ENCODE assay signal across 20 cellular contexts in the genomic region with DNA sequence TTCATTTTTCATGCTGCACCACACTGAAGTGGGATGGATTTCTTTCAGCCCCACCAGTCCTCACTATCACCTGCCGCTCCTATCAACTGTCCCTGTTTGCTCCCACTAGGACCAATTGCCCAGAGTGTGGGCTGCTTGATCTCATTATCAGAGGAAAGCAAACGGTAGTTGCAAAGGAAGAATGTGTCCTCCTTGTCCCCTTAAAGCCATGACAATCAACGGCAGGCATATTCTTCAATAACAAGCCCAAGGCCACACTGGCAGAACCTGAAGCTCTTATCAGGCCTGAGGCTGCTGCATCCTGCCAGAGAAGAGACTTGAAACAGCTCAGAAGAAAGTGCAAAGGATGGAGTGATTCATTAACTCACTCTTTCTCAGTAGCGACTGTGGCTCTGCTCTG.
"Had no signal": no experiment of that assay in that cellular context is flagged by ENCODE, and none has a peak within 500 bp of the region (broad histone marks: within the 10 kb centered on the region; RNA-seq: fewer than 3 reads in every experiment).

No MANE protein-coding gene starts in this region.

- H3K9me3 ChIP-seq: ascending aorta, colonic mucosa, heart right ventricle, right lobe of liver, stomach had no signal

- H3K27me3 Mint-ChIP-seq: activated CD4-positive, alpha-beta T cell treated with anti-CD3 and anti-CD28 coated beads, Interleukin-2, amount 10 ng/mL, durations not matched to agents 7 days and 5 days; activated naive CD4-positive, alpha-beta T cell treated with anti-CD3 and anti-CD28 coated beads, Interleukin-2, amount 50 U/mL, for 24 hours had no signal

- H3K4me1 ChIP-seq: ascending aorta, colonic mucosa, heart right ventricle had no signal

- H3K4me1 Mint-ChIP-seq: activated CD4-positive, alpha-beta T cell treated with anti-CD3 and anti-CD28 coated beads, Interleukin-2, amount 10 ng/mL, durations not matched to agents 7 days and 5 days; central memory CD8-positive, alpha-beta T cell; stimulated activated effector memory CD8-positive, alpha-beta T cell treated with anti-CD3 and anti-CD28 coated beads, Interleukin-12 subunit alpha, Interleukin-12 subunit beta, amount 100 ng/mL, for 72 hours had no signal

- H3K36me3 ChIP-seq: ascending aorta, colonic mucosa, heart right ventricle, right lobe of liver, stomach had no signal

- H3K9me3 Mint-ChIP-seq: activated CD4-positive, alpha-beta T cell treated with anti-CD3 and anti-CD28 coated beads, Interleukin-2, amount 10 ng/mL, durations not matched to agents 7 days and 5 days; activated naive CD4-positive, alpha-beta T cell treated with anti-CD3 and anti-CD28 coated beads, Interleukin-2, amount 50 U/mL, for 24 hours; central memory CD8-positive, alpha-beta T cell; mesothelial cell of epicardium; natural killer cell treated with Interleukin-12 subunit alpha and Interleukin-12 subunit beta and Interleukin-15 and Interleukin-18, amount 100 ng/mL, for 72 hours; stimulated activated effector memory CD8-positive, alpha-beta T cell treated with anti-CD3 and anti-CD28 coated beads, Interleukin-12 subunit alpha, Interleukin-12 subunit beta, amount 100 ng/mL, for 72 hours; type B pancreatic cell had no signal

- H3K4me3 Mint-ChIP-seq: activated CD4-positive, alpha-beta T cell treated with anti-CD3 and anti-CD28 coated beads, Interleukin-2, amount 10 ng/mL, durations not matched to agents 7 days and 5 days; activated naive CD4-positive, alpha-beta T cell treated with anti-CD3 and anti-CD28 coated beads, Interleukin-2, amount 50 U/mL, for 24 hours; central memory CD8-positive, alpha-beta T cell; mesothelial cell of epicardium; natural killer cell treated with Interleukin-12 subunit alpha and Interleukin-12 subunit beta and Interleukin-15 and Interleukin-18, amount 100 ng/mL, for 72 hours; stimulated activated effector memory CD8-positive, alpha-beta T cell treated with anti-CD3 and anti-CD28 coated beads, Interleukin-12 subunit alpha, Interleukin-12 subunit beta, amount 100 ng/mL, for 72 hours; type B pancreatic cell had no signal

- H3K27ac ChIP-seq: ascending aorta, colonic mucosa, heart right ventricle, right lobe of liver, stomach had no signal

- DNase-seq: activated CD4-positive, alpha-beta T cell treated with anti-CD3 and anti-CD28 coated beads, Interleukin-2, amount 10 ng/mL, durations not matched to agents 7 days and 5 days; activated CD8-positive, alpha-beta memory T cell treated with anti-CD3 and anti-CD28 coated beads for 24 hours; activated CD8-positive, alpha-beta memory T cell treated with anti-CD3 and anti-CD28 coated beads, Interleukin-2, amount 50 U/mL, for 48 hours; activated effector memory CD4-positive, alpha-beta T cell treated with anti-CD3 and anti-CD28 coated beads, Interleukin-2, amount 50 U/mL, for 16 hours; activated T-cell treated with anti-CD3 and anti-CD28 coated beads, Interleukin-2, amount 50 U/mL, for 48 hours; colonic mucosa; erythroblast; heart right ventricle; right lobe of liver; small intestine; stimulated activated CD4-positive, alpha-beta T cell treated with anti-CD3 and anti-CD28 coated beads, Interleukin-4, amount 100 ng/mL, for 1 hour; stomach had no signal

- H3K27me3 ChIP-seq: ascending aorta, colonic mucosa, heart right ventricle, right lobe of liver, stomach had no signal

- H3K27ac Mint-ChIP-seq: activated CD4-positive, alpha-beta T cell treated with anti-CD3 and anti-CD28 coated beads, Interleukin-2, amount 10 ng/mL, durations not matched to agents 7 days and 5 days; activated naive CD4-positive, alpha-beta T cell treated with anti-CD3 and anti-CD28 coated beads, Interleukin-2, amount 50 U/mL, for 24 hours; mesothelial cell of epicardium; natural killer cell treated with Interleukin-12 subunit alpha and Interleukin-12 subunit beta and Interleukin-15 and Interleukin-18, amount 100 ng/mL, for 72 hours; stimulated activated effector memory CD8-positive, alpha-beta T cell treated with anti-CD3 and anti-CD28 coated beads, Interleukin-12 subunit alpha, Interleukin-12 subunit beta, amount 100 ng/mL, for 72 hours; type B pancreatic cell had no signal

- H3K36me3 Mint-ChIP-seq: activated naive CD4-positive, alpha-beta T cell treated with anti-CD3 and anti-CD28 coated beads, Interleukin-2, amount 50 U/mL, for 24 hours; mesothelial cell of epicardium; natural killer cell treated with Interleukin-12 subunit alpha and Interleukin-12 subunit beta and Interleukin-15 and Interleukin-18, amount 100 ng/mL, for 72 hours; stimulated activated effector memory CD8-positive, alpha-beta T cell treated with anti-CD3 and anti-CD28 coated beads, Interleukin-12 subunit alpha, Interleukin-12 subunit beta, amount 100 ng/mL, for 72 hours; type B pancreatic cell had no signal

- H3K4me3 ChIP-seq: ascending aorta, colonic mucosa, heart right ventricle, lung, right lobe of liver, stomach had no signal
